Comparison of ENCODE assay signal across 1 cellular context in genomic region chr10:112382539-112383235, GRCh38.
A peak's percentile ranks its signal among the peaks of the same experiment; 100 is the strongest.
TF ChIP-seq lines count a peak whose summit lies in the region.

No MANE protein-coding gene starts in this region.

TF ChIP-seq in HepG2, 621 proteins besides CTCF, POLR2A, EP300 and RAD21:
- TF ChIP-seq ZNF121 (CRISPR knock-in tag; IDR thresholded peaks at IDR 0.05), result peak; percentile 51
- peak; percentile 75; the same call in 1 of the 2 replicates for TF ChIP-seq ZNF652 (CRISPR knock-in tag; IDR thresholded peaks at IDR 0.05; ENCODE audit: borderline replicate concordance, low read depth)
- no peak for TF ChIP-seq ATAD3A (CRISPR knock-in tag; IDR thresholded peaks at IDR 0.05)
TF ChIP-seq in HepG2: peak in this region for 2.
